ENCODE assay signal across 1 cellular context in genomic region chr4:8215641-8216442, GRCh38.
TF ChIP-seq lines count a peak whose summit lies in the region.

No MANE protein-coding gene starts in this region.

TF ChIP-seq in endothelial cell of umbilical vein, 7 proteins besides CTCF, POLR2A, EP300 and RAD21 (continued from another document):
- TF ChIP-seq, protein P1, sequence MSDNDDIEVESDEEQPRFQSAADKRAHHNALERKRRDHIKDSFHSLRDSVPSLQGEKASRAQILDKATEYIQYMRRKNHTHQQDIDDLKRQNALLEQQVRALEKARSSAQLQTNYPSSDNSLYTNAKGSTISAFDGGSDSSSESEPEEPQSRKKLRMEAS (IDR thresholded peaks at IDR 0.05; ENCODE audit: insufficient read depth, insufficient read length), result no peak
- TF ChIP-seq JUN (IDR thresholded peaks at IDR 0.05; ENCODE audit: borderline replicate concordance, insufficient read depth, insufficient read length, low read depth), result no peak
